Comparison of ENCODE assay signal across 29 cellular contexts in the genomic region with DNA sequence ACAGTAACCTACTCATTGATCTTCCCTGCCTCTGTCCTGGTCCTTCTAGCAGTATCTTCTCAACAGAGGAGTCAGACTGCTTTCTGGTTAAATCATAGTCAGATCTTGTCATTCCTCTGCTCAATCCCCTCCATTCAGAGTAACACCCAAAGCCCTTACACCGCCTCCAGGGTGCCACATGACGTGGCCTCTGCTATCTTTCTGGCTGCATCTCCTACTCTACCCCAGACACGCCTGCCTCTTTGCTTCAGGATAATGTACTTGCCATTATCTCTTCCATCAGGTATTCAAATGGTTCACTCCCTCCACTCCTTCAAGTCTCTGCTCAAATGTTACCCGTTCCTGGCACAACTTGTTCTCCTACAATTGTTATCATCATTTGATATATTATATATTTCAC.
"Had no signal": no experiment of that assay in that cellular context is flagged by ENCODE, and none has a peak within 500 bp of the region (broad histone marks: within the 10 kb centered on the region; RNA-seq: fewer than 3 reads in every experiment).

No MANE protein-coding gene starts in this region.

- H3K9me3 ChIP-seq: adrenal gland, ascending aorta, breast epithelium, esophagus muscularis mucosa, gastrocnemius medialis had no signal

- H3K36me3 ChIP-seq: adrenal gland, ascending aorta, breast epithelium, cardiac muscle cell, esophagus muscularis mucosa, gastrocnemius medialis had no signal

- H3K4me3 ChIP-seq: adrenal gland, ascending aorta, breast epithelium, cardiac muscle cell, coronary artery, dorsolateral prefrontal cortex, esophagus muscularis mucosa, gastrocnemius medialis had no signal

- DNase-seq: activated CD4-positive, alpha-beta memory T cell treated with anti-CD3 and anti-CD28 coated beads for 36 hours; activated CD4-positive, alpha-beta T cell treated with anti-CD3 and anti-CD28 coated beads for 36 hours; activated CD4-positive, alpha-beta T cell treated with anti-CD3 and anti-CD28 coated beads, Interleukin-2, amount 10 ng/mL, durations not matched to agents 24 days and 14 days; activated CD4-positive, CD25-positive, alpha-beta regulatory T cell; activated CD4-positive, CD25-positive, alpha-beta regulatory T cell treated with anti-CD3 and anti-CD28 coated beads, Interleukin-2, amount 50 U/mL, for 72 hours; activated CD8-positive, alpha-beta memory T cell treated with anti-CD3 and anti-CD28 coated beads, Interleukin-2, amount 10 ng/mL, durations not matched to agents 7 days and 5 days; activated CD8-positive, alpha-beta memory T cell treated with anti-CD3 and anti-CD28 coated beads, Interleukin-2, amount 50 U/mL, for 4 hours; activated CD8-positive, alpha-beta T cell treated with anti-CD3 and anti-CD28 coated beads, Interleukin-2, amount 10 ng/mL, durations not matched to agents 7 days and 5 days; activated effector memory CD4-positive, alpha-beta T cell treated with anti-CD3 and anti-CD28 coated beads, Interleukin-2, amount 50 U/mL, for 16 hours; activated naive CD4-positive, alpha-beta T cell treated with anti-CD3 and anti-CD28 coated beads for 36 hours; activated naive CD8-positive, alpha-beta T cell treated with anti-CD3 and anti-CD28 coated beads for 36 hours; activated naive CD8-positive, alpha-beta T cell treated with anti-CD3 and anti-CD28 coated beads, Interleukin-2, amount 50 U/mL, for 24 hours; activated T-cell treated with anti-CD3 and anti-CD28 coated beads, Interleukin-2, amount 50 U/mL, for 1 hour; activated T-cell treated with anti-CD3 and anti-CD28 coated beads, Interleukin-2, amount 50 U/mL, for 48 hours; adrenal gland; dorsolateral prefrontal cortex; effector CD4-positive, alpha-beta T cell; effector memory CD8-positive, alpha-beta T cell; foreskin keratinocyte; gastrocnemius medialis; glutamatergic neuron; T-helper 1 cell; T-helper 17 cell; T1000 had no signal

- H3K4me1 ChIP-seq: adrenal gland, ascending aorta, breast epithelium, foreskin keratinocyte, gastrocnemius medialis had no signal

- H3K27ac ChIP-seq: adrenal gland, ascending aorta, breast epithelium, cardiac muscle cell, coronary artery, dorsolateral prefrontal cortex, esophagus muscularis mucosa, foreskin keratinocyte, gastrocnemius medialis had no signal

- H3K27me3 ChIP-seq: adrenal gland, ascending aorta, breast epithelium, cardiac muscle cell, dorsolateral prefrontal cortex, esophagus muscularis mucosa, gastrocnemius medialis had no signal
